ENCODE assay signal across 23 cellular contexts in the genomic region with DNA sequence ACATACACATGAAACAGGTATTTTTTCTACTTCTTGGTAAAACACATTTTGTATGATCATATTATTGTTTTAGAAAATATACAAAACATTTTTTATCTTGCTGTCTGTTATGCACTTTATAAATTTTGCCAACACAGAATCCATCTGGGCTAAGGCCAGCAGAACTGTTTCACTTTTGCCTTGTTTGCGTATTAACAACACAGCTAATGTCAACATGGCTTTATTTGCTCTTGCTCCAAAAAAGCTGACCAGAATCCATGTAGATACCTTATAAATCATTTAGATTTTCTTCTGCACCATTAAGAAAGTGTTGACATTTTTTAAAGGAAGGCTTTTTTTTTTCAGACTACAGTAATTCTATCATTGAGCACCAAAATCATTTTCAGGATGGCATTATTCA. TPM values are rescaled to one million over a fixed set of nuclear protein-coding genes. Genes with fewer than 3 reads are reported as not detected.
DNase-seq lines count a peak whose midpoint lies in the region; ATAC-seq and TF ChIP-seq lines count a peak whose summit lies in the region.
"Had no signal": no experiment of that assay in that cellular context is flagged by ENCODE, and none has a peak within 500 bp of the region (broad histone marks: within the 10 kb centered on the region; RNA-seq: fewer than 3 reads in every experiment).

No MANE protein-coding gene starts in this region.

- CTCF ChIA-PET in MCF 10A (lab: Yijun Ruan, JAX) = interaction anchor here (0.7 kb wide), 1 partner anchor 17 kb away, joined by 3 read pairs; no protein-coding TSS in a partner anchor

- H3K27ac ChIP-seq in heart left ventricle (peak overlapping the region in 3 of 12 donors; percentile 5 to 22 (median 8)), right lobe of liver (peak overlapping the region; percentile 36 to 49 (median 38)), uterus (peak overlapping the region; percentile 60 to 84)
- H3K27ac ChIP-seq: A549 had no signal

- H3K4me3 Mint-ChIP-seq in MCF 10A (ENCODE audit: unreplicated experiment) = no peak overlapping the region
- H3K4me3 Mint-ChIP-seq: CD4-positive, alpha-beta T cell had no signal

- TF ChIP-seq CTCF in heart left ventricle (IDR thresholded peaks at IDR 0.05) (no peak), right lobe of liver (IDR thresholded peaks at IDR 0.05) (no peak), uterus (IDR thresholded peaks at IDR 0.05) (no peak), MCF 10A (IDR thresholded peaks at IDR 0.05; ENCODE audit: unreplicated experiment) (no peak)

- H3K36me3 ChIP-seq in heart left ventricle (no peaks in the 10 kb centered on the region), endocrine pancreas (ENCODE audit: control insufficient read depth, insufficient read depth, low read length) (no peaks in the 10 kb centered on the region), right lobe of liver (no peaks in the 10 kb centered on the region), uterus (no peaks in the 10 kb centered on the region)

- no TSS peak for BruUV-seq in MCF 10A (replicated peaks; lab: Mats Ljungman, UMichigan)

- POLR2A ChIA-PET in MCF 10A (lab: Yijun Ruan, JAX) = no interaction called here

- H3K9me3 ChIP-seq in heart left ventricle = no peaks in the 10 kb centered on the region
- no peaks in the 10 kb centered on the region for H3K9me3 ChIP-seq in endocrine pancreas (ENCODE audit: control insufficient read depth, low read length)
- H3K9me3 ChIP-seq in right lobe of liver = no peaks in the 10 kb centered on the region
- H3K9me3 ChIP-seq in uterus = no peaks in the 10 kb centered on the region
- H3K9me3 ChIP-seq: A549, Caco-2, SK-N-SH had no signal

- no peak overlapping the region for H3K9ac ChIP-seq in endocrine pancreas (ENCODE audit: control insufficient read depth, insufficient read depth, low read length)
- H3K9ac ChIP-seq: SK-N-SH had no signal

- H3K27ac Mint-ChIP-seq in MCF 10A (ENCODE audit: low read depth, unreplicated experiment) = no peak overlapping the region
- H3K27ac Mint-ChIP-seq: CD4-positive, alpha-beta T cell had no signal

- intact Hi-C loops in left ventricle myocardium superior (cut with micrococcal nuclease) (no loop called here), heart left ventricle (cut with DNase I) (loop anchor here in 2 of 10 donors (5.0 to 10.0 kb wide), 2 partner anchors 53 to 1340 kb away; no protein-coding TSS in a partner anchor), right lobe of liver (cut with DNase I) (no loop called here), uterus (cut with DNase I; ENCODE audit: low total_unique reads) (no loop called here), MCF 10A (cut with micrococcal nuclease) (no loop called here)

- TF ChIP-seq POLR2A in heart left ventricle (IDR thresholded peaks at IDR 0.05) (no peak), right lobe of liver (IDR thresholded peaks at IDR 0.05) (no peak), uterus (IDR thresholded peaks at IDR 0.05) (no peak)

- H3K4me3 ChIP-seq in heart left ventricle (no peak overlapping the region), endocrine pancreas (ENCODE audit: control insufficient read depth, insufficient read depth, low read length) (peak overlapping the region; percentile 84), right lobe of liver (no peak overlapping the region), uterus (peak overlapping the region in 1 of 2 donors; percentile 5)
- H3K4me3 ChIP-seq: A549, GM12878 had no signal

- peaks cover 2% of the 10 kb centered on the region for H3K9me3 Mint-ChIP-seq in MCF 10A (ENCODE audit: unreplicated experiment)

- ATAC-seq in left ventricle myocardium superior = peak; percentile 38
- no peak for ATAC-seq in heart left ventricle
- ATAC-seq in right lobe of liver = peak; percentile 93 to 97 (median 96)
- ATAC-seq in HG03571 (IDR thresholded peaks at IDR 0.05; ENCODE audit: unreplicated experiment) = no peak
- ATAC-seq: A549, GM12878 had no signal

- H3K27me3 Mint-ChIP-seq in MCF 10A (ENCODE audit: insufficient read depth, unreplicated experiment) = no peaks in the 10 kb centered on the region
- H3K27me3 Mint-ChIP-seq: CD4-positive, alpha-beta T cell had no signal

- 78 to 86% (median 82%) methylated on average over 1 of the region's 1 CpG for WGBS in heart left ventricle, 4 donors
- WGBS in right lobe of liver (ENCODE audit: insufficient coverage, low coverage, low lambda C conversion rate, missing lambda C conversion rate) = 19% methylated on average over 1 of the region's 1 CpG

- no peaks in the 10 kb centered on the region for H3K27me3 ChIP-seq in heart left ventricle
- no peaks in the 10 kb centered on the region for H3K27me3 ChIP-seq in endocrine pancreas (ENCODE audit: control insufficient read depth, insufficient read depth, low read length)
- no peaks in the 10 kb centered on the region for H3K27me3 ChIP-seq in right lobe of liver
- no peaks in the 10 kb centered on the region for H3K27me3 ChIP-seq in uterus

- no peaks in the 10 kb centered on the region for H3K36me3 Mint-ChIP-seq in MCF 10A (ENCODE audit: insufficient read depth, unreplicated experiment)

- no peaks in the 10 kb centered on the region for H3K4me1 Mint-ChIP-seq in MCF 10A (ENCODE audit: insufficient read depth, unreplicated experiment)

- H3K4me1 ChIP-seq in heart left ventricle = peaks cover 0 to 9% (median 0%) of the 10 kb centered on the region in 12 donors
- H3K4me1 ChIP-seq in endocrine pancreas (ENCODE audit: control insufficient read depth, insufficient read depth, low read length) = peaks cover 53% of the 10 kb centered on the region
- H3K4me1 ChIP-seq in right lobe of liver = peaks cover 0 to 17% (median 3%) of the 10 kb centered on the region in 4 donors
- peaks cover 0 to 7% of the 10 kb centered on the region in 2 donors for H3K4me1 ChIP-seq in uterus
- H3K4me1 ChIP-seq: A549, Caco-2 had no signal

- DNase-seq in left ventricle myocardium superior (no peak), heart left ventricle (no peak), right lobe of liver (peak in 1 of 3 donors; percentile 47), uterus (no peak), MCF 10A (ENCODE audit: unreplicated experiment) (no peak)
- no peak for DNase-seq in stimulated activated CD4-positive, alpha-beta T cell treated with anti-CD3 and anti-CD28 coated beads, Interleukin-4, amount 100 ng/mL, for 1 hour
- DNase-seq: Caco-2; CD4-positive, alpha-beta T cell; EL; KG1; NCI-H1048; NCI-H1436 treated with DMSO at 0.1 percent for 48 hours; NCI-H2029 treated with DMSO at 0.1 percent for 48 hours; NCI-H2171; NCI-H526; SHP77 treated with DMSO at 0.1 percent for 48 hours; SK-N-SH had no signal

RNA-seq across cellular contexts. Expression of a gene that starts 58.1 kb away (rescaled TPM):
- total RNA-seq in left ventricle myocardium superior (8.2 TPM), heart left ventricle (10 to 100 TPM in 6 of 9 donors, 1 to 10 TPM in 3; 7.8 to 13.9 (median 10.9) TPM), right lobe of liver (under 1 TPM; 0.11 to 0.74 (median 0.28) TPM), uterus (100 to 1,000 TPM in 2 of 4 donors, 10 to 100 TPM in 2; 35.2 to 145 (median 108) TPM), MCF 10A (2022) (not detected in 2 replicates)
- polyA plus RNA-seq in heart left ventricle = 1 to 10 TPM; 1.4 to 2.7 TPM
- total RNA-seq: Caco-2; CD4-positive, alpha-beta T cell; GM12878; RPMI7951 had no signal
- polyA plus RNA-seq: A549, BJ, SK-N-SH had no signal

Comparison
In these comparisons a context has a peak if more than half of its experiments do, and no peak if none do; other contexts are left out.
1. ATAC-seq: peak in left ventricle myocardium superior (single experiment) and right lobe of liver (4 of 4); none in heart left ventricle (0 of 4) and HG03571 (single experiment).